Comparison of ENCODE assay signal across 1 cellular context in the genomic region with DNA sequence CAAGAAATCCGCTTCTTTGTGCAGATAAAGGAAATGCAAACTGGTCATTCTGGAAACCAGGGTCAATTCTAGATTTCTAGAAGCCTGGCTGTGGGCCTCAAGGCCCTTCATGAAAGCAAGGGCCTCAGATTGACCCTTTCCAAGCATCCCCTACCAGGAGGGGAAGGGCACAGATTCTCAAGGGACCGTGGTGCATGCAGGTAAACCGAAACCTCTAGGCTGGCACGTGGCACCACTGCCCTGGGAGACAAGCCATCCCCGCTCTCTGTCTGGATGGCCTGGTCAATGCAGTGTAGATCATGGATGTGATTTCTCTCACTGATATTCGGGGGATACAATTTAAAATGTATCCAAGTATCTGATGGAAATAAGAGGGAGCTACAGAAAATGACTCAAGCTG.
TF ChIP-seq lines count a peak whose summit lies in the region.

No MANE protein-coding gene starts in this region.

TF ChIP-seq in WTC11, 78 proteins besides CTCF, POLR2A, EP300 and RAD21 (continued from another document):
- TF ChIP-seq, protein P1, sequence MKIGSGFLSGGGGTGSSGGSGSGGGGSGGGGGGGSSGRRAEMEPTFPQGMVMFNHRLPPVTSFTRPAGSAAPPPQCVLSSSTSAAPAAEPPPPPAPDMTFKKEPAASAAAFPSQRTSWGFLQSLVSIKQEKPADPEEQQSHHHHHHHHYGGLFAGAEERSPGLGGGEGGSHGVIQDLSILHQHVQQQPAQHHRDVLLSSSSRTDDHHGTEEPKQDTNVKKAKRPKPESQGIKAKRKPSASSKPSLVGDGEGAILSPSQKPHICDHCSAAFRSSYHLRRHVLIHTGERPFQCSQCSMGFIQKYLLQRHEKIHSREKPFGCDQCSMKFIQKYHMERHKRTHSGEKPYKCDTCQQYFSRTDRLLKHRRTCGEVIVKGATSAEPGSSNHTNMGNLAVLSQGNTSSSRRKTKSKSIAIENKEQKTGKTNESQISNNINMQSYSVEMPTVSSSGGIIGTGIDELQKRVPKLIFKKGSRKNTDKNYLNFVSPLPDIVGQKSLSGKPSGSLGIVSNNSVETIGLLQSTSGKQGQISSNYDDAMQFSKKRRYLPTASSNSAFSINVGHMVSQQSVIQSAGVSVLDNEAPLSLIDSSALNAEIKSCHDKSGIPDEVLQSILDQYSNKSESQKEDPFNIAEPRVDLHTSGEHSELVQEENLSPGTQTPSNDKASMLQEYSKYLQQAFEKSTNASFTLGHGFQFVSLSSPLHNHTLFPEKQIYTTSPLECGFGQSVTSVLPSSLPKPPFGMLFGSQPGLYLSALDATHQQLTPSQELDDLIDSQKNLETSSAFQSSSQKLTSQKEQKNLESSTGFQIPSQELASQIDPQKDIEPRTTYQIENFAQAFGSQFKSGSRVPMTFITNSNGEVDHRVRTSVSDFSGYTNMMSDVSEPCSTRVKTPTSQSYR (CRISPR knock-in tag; IDR thresholded peaks at IDR 0.05), result no peak
- TF ChIP-seq SOX15 (CRISPR knock-in tag; IDR thresholded peaks at IDR 0.05), result no peak
- TF ChIP-seq, protein P2, sequence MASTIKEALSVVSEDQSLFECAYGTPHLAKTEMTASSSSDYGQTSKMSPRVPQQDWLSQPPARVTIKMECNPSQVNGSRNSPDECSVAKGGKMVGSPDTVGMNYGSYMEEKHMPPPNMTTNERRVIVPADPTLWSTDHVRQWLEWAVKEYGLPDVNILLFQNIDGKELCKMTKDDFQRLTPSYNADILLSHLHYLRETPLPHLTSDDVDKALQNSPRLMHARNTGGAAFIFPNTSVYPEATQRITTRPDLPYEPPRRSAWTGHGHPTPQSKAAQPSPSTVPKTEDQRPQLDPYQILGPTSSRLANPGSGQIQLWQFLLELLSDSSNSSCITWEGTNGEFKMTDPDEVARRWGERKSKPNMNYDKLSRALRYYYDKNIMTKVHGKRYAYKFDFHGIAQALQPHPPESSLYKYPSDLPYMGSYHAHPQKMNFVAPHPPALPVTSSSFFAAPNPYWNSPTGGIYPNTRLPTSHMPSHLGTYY (CRISPR knock-in tag; IDR thresholded peaks at IDR 0.05), result no peak
- no peak for TF ChIP-seq ZNF396 (CRISPR knock-in tag; IDR thresholded peaks at IDR 0.05; ENCODE audit: borderline replicate concordance)
- TF ChIP-seq ZNF232 (CRISPR knock-in tag; IDR thresholded peaks at IDR 0.05), result no peak
- TF ChIP-seq HMGA2 (CRISPR knock-in tag; IDR thresholded peaks at IDR 0.05), result no peak
- TF ChIP-seq SMAD4 (CRISPR knock-in tag; IDR thresholded peaks at IDR 0.05), result no peak
- TF ChIP-seq, protein P3, sequence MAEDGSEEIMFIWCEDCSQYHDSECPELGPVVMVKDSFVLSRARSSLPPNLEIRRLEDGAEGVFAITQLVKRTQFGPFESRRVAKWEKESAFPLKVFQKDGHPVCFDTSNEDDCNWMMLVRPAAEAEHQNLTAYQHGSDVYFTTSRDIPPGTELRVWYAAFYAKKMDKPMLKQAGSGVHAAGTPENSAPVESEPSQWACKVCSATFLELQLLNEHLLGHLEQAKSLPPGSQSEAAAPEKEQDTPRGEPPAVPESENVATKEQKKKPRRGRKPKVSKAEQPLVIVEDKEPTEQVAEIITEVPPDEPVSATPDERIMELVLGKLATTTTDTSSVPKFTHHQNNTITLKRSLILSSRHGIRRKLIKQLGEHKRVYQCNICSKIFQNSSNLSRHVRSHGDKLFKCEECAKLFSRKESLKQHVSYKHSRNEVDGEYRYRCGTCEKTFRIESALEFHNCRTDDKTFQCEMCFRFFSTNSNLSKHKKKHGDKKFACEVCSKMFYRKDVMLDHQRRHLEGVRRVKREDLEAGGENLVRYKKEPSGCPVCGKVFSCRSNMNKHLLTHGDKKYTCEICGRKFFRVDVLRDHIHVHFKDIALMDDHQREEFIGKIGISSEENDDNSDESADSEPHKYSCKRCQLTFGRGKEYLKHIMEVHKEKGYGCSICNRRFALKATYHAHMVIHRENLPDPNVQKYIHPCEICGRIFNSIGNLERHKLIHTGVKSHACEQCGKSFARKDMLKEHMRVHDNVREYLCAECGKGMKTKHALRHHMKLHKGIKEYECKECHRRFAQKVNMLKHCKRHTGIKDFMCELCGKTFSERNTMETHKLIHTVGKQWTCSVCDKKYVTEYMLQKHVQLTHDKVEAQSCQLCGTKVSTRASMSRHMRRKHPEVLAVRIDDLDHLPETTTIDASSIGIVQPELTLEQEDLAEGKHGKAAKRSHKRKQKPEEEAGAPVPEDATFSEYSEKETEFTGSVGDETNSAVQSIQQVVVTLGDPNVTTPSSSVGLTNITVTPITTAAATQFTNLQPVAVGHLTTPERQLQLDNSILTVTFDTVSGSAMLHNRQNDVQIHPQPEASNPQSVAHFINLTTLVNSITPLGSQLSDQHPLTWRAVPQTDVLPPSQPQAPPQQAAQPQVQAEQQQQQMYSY (CRISPR knock-in tag; IDR thresholded peaks at IDR 0.05), result no peak
- TF ChIP-seq EMX1 (CRISPR knock-in tag; IDR thresholded peaks at IDR 0.05), result no peak
- TF ChIP-seq, protein P4, sequence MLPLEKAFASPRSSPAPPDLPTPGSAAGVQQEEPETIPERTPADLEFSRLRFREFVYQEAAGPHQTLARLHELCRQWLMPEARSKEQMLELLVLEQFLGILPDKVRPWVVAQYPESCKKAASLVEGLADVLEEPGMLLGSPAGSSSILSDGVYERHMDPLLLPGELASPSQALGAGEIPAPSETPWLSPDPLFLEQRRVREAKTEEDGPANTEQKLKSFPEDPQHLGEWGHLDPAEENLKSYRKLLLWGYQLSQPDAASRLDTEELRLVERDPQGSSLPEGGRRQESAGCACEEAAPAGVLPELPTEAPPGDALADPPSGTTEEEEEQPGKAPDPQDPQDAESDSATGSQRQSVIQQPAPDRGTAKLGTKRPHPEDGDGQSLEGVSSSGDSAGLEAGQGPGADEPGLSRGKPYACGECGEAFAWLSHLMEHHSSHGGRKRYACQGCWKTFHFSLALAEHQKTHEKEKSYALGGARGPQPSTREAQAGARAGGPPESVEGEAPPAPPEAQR (CRISPR knock-in tag; IDR thresholded peaks at IDR 0.05), result no peak
- no peak for TF ChIP-seq ZNF219 (CRISPR knock-in tag; IDR thresholded peaks at IDR 0.05; ENCODE audit: borderline replicate concordance)
- no peak for TF ChIP-seq OVOL2 (CRISPR knock-in tag; IDR thresholded peaks at IDR 0.05; ENCODE audit: borderline replicate concordance)
